In the genomic region with DNA sequence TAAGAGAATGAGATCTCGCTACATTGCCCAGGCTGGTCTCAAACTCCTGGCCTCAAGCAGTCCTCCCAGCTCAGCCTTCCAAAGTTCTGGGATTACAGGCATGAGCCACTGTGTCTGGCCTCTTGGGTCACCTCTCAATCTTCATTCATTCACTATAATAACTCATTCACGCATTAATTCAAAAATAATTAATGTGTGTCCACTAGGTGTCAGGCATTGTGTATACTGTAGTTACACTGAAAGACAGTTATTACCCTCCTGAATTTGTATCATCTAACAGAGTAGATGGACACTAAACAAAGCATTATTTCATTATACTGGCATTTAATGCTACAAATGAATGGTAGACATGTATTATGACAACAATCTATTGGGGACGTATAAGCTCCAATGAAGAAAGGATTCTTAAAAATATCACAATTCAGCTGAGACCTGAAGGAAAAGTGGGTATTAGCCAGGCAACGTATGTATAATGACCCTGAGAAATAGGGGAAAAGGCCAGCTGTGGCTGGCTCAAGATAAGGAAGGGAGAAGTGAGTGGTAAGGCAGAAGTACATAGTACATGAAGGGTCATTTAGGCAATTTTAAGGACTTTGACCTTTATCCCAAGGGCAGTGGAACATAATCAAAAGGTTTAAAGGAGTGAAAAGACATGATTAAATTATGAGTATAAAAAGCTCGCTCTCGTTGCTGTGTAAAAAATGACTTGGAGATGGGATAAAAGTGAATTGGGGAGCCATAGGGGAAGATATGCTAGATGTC, we compare ENCODE assay signal across 14 cellular contexts.
DNase-seq lines count a peak whose midpoint lies in the region; ATAC-seq and TF ChIP-seq lines count a peak whose summit lies in the region.
"Had no signal": no experiment of that assay in that cellular context is flagged by ENCODE, and none has a peak within 500 bp of the region (broad histone marks: within the 10 kb centered on the region; RNA-seq: fewer than 3 reads in every experiment).

No MANE protein-coding gene starts in this region.

- H3F3A ChIP-seq in SU-DHL-6 (ENCODE audit: insufficient read depth), result no peaks in the 10 kb centered on the region

- H3K27ac ChIP-seq in AG04450 (ENCODE audit: low read depth, low read length) (no peak overlapping the region), SU-DHL-6 (ENCODE audit: low read depth, low read length) (no peak overlapping the region)
- H3K27ac ChIP-seq: tibial nerve had no signal

- no peak overlapping the region for H2AFZ ChIP-seq in SU-DHL-6 (ENCODE audit: low read depth, low read length, severe bottlenecking)

- no peak overlapping the region for H3K9ac ChIP-seq in SU-DHL-6 (ENCODE audit: low read length)

- H3K4me2 ChIP-seq in SU-DHL-6 (ENCODE audit: low read depth, low read length, poor library complexity, severe bottlenecking), result no peak overlapping the region

- H3K36me3 ChIP-seq in SU-DHL-6 (ENCODE audit: low read length), result no peaks in the 10 kb centered on the region

- intact Hi-C loops in left ventricle myocardium superior (cut with micrococcal nuclease), result no loop called here

- H3K27me3 ChIP-seq in AG04450 (ENCODE audit: control insufficient read depth, insufficient read depth, low read length), result no peaks in the 10 kb centered on the region
- H3K27me3 ChIP-seq in SU-DHL-6 (ENCODE audit: low read length), result no peaks in the 10 kb centered on the region
- H3K27me3 ChIP-seq: tibial nerve had no signal

- ATAC-seq in left ventricle myocardium superior (peak; percentile 34), GM21447 (IDR thresholded peaks at IDR 0.05; ENCODE audit: unreplicated experiment) (no peak)
- no peak for ATAC-seq in stimulated activated naive CD8-positive, alpha-beta T cell treated with anti-CD3 and anti-CD28 coated beads, Interleukin-15, Interleukin-2, amounts not matched to agents 100 U/mL and 50 U/mL, for 24 hours
- ATAC-seq: natural killer cell had no signal

- POLR2A ChIA-PET in AG04450 (lab: Yijun Ruan, JAX), result no interaction called here

- no peak for DNase-seq in AG04450 (ENCODE audit: low read depth, low spot score)
- peak; percentile 10 for DNase-seq in HT1080 (ENCODE audit: low read depth)
- no peak for DNase-seq in left ventricle myocardium superior
- no peak for DNase-seq in HuH-7.5 (ENCODE audit: low spot score)
- no peak for DNase-seq in NCI-H1417 treated with DMSO at 0.1 percent for 48 hours (lab: John Stamatoyannopoulos, UW)
- no peak for DNase-seq in stimulated activated naive CD8-positive, alpha-beta T cell treated with anti-CD3 and anti-CD28 coated beads, Interleukin-15, Interleukin-2, amounts not matched to agents 100 U/mL and 50 U/mL, for 24 hours
- DNase-seq: activated CD8-positive, alpha-beta memory T cell treated with anti-CD3 and anti-CD28 coated beads, Interleukin-2, amount 50 U/mL, for 4 hours; head of caudate nucleus; natural killer cell; stimulated activated CD4-positive, alpha-beta T cell treated with anti-CD3 and anti-CD28 coated beads, Interleukin-4, amount 100 ng/mL, for 4 hours; T-helper 1 cell had no signal

- CTCF ChIA-PET in AG04450 (lab: Charles Lee), result interaction anchor here (0.6 to 2.0 kb wide), 5 partner anchors 11 to 346 kb away, joined by 3 to 9 read pairs (median 4); no protein-coding TSS in a partner anchor

- H3K4me3 ChIP-seq in AG04450 (ENCODE audit: low read depth, low read length) (no peak overlapping the region), SU-DHL-6 (ENCODE audit: insufficient read depth, low read length, poor library complexity, severe bottlenecking) (no peak overlapping the region)
- H3K4me3 ChIP-seq: tibial nerve had no signal

- no peaks in the 10 kb centered on the region for H3K9me3 ChIP-seq in AG04450 (ENCODE audit: control insufficient read depth, insufficient read depth, low read length)
- no peaks in the 10 kb centered on the region for H3K9me3 ChIP-seq in SU-DHL-6 (ENCODE audit: insufficient read depth, low read length)
- H3K9me3 ChIP-seq: tibial nerve had no signal

- H3K79me2 ChIP-seq in SU-DHL-6 (ENCODE audit: insufficient read depth, low read length), result no peaks in the 10 kb centered on the region

- TF ChIP-seq CTCF in AG04450 (IDR thresholded peaks at IDR 0.05; ENCODE audit: low read depth, low read length) (peak; percentile 21), SU-DHL-6 (IDR thresholded peaks at IDR 0.05; ENCODE audit: insufficient read depth, low read length, poor library complexity, severe bottlenecking) (peak; percentile 16)

- H4K20me1 ChIP-seq in SU-DHL-6 (ENCODE audit: low read depth, low read length), result no peaks in the 10 kb centered on the region

- H3K9me2 ChIP-seq in SU-DHL-6 (replicated peaks; ENCODE audit: insufficient read depth, low read length), result no peaks in the 10 kb centered on the region
